ENCODE assay signal across 1 cellular context in the genomic region with DNA sequence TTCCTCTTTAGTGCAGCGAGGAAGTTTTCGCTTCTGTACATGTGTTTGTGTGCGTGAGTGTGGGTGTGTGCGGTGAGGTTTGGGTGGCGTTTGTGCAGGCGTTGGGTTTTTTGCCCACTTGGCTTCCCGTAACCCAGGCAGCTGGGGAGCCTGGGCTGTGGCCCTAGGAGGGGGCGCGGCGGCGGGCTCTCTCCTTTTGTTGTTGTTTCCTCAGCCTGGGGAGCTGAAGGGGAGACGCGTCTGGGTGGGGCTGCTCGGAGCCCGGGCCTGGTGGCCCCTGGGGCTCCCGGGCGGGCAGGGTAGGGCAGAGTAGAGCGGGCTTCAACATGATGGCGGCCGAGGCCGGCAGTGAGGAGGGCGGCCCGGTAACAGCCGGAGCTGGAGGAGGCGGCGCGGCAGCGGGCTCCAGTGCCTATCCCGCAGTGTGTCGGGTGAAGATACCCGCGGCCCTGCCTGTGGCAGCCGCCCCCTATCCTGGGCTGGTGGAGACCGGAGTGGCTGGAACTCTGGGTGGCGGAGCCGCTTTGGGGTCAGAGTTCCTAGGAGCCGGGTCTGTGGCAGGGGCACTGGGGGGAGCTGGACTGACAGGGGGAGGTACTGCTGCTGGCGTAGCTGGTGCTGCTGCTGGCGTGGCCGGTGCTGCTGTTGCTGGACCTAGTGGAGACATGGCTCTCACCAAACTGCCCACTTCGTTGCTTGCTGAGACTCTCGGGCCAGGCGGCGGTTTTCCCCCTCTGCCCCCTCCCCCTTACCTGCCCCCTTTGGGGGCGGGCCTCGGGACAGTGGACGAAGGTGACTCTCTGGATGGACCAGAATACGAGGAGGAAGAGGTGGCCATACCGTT.
TF ChIP-seq lines count a peak whose summit lies in the region.

No MANE protein-coding gene starts in this region.

TF ChIP-seq in HepG2, 621 proteins besides CTCF, POLR2A, EP300 and RAD21 (continued from another document and continues in another):
- TF ChIP-seq, protein P1, sequence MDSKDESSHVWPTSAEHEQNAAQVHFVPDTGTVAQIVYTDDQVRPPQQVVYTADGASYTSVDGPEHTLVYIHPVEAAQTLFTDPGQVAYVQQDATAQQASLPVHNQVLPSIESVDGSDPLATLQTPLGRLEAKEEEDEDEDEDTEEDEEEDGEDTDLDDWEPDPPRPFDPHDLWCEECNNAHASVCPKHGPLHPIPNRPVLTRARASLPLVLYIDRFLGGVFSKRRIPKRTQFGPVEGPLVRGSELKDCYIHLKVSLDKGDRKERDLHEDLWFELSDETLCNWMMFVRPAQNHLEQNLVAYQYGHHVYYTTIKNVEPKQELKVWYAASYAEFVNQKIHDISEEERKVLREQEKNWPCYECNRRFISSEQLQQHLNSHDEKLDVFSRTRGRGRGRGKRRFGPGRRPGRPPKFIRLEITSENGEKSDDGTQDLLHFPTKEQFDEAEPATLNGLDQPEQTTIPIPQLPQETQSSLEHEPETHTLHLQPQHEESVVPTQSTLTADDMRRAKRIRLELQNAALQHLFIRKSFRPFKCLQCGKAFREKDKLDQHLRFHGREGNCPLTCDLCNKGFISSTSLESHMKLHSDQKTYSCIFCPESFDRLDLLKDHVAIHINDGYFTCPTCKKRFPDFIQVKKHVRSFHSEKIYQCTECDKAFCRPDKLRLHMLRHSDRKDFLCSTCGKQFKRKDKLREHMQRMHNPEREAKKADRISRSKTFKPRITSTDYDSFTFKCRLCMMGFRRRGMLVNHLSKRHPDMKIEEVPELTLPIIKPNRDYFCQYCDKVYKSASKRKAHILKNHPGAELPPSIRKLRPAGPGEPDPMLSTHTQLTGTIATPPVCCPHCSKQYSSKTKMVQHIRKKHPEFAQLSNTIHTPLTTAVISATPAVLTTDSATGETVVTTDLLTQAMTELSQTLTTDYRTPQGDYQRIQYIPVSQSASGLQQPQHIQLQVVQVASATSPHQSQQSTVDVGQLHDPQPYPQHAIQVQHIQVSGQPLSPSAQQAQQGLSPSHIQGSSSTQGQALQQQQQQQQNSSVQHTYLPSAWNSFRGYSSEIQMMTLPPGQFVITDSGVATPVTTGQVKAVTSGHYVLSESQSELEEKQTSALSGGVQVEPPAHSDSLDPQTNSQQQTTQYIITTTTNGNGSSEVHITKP (CRISPR knock-in tag; IDR thresholded peaks at IDR 0.05; ENCODE audit: low read depth), result no peak
- TF ChIP-seq DR1 (CRISPR knock-in tag; IDR thresholded peaks at IDR 0.05) (no peak), ZNF547 (CRISPR knock-in tag; IDR thresholded peaks at IDR 0.05) (no peak; the same call in 1 of the 2 replicates), MED13 (CRISPR knock-in tag; IDR thresholded peaks at IDR 0.05) (0 out of 2 replicates have a peak, but pooled peaks have one; percentile 21), XRCC5 (optimal IDR thresholded peaks at IDR 0.05; ENCODE audit: low read length) (peak; percentile 16), PPARG (CRISPR knock-in tag; conservative IDR thresholded peaks at IDR 0.05) (no peak), ZNF552 (CRISPR knock-in tag; IDR thresholded peaks at IDR 0.05; ENCODE audit: borderline replicate concordance) (no peak), AGO2 (optimal IDR thresholded peaks at IDR 0.05; ENCODE audit: low read depth, low read length) (peak; percentile 84), KDM2A (CRISPR knock-in tag; IDR thresholded peaks at IDR 0.05; ENCODE audit: borderline replicate concordance, low read depth) (peak; percentile 69), ZNF549 (CRISPR knock-in tag; IDR thresholded peaks at IDR 0.05) (no peak), SMYD3 (CRISPR knock-in tag; IDR thresholded peaks at IDR 0.05) (0 out of 2 replicates have a peak, but pooled peaks have one; percentile 41), SRSF9 (IDR thresholded peaks at IDR 0.05; ENCODE audit: borderline replicate concordance, insufficient read depth, low read depth, low read length, poor library complexity, severe bottlenecking) (no peak), PAX8 (CRISPR knock-in tag; IDR thresholded peaks at IDR 0.05; ENCODE audit: borderline replicate concordance) (no peak), ZNF7 (CRISPR knock-in tag; IDR thresholded peaks at IDR 0.05) (no peak), ZNF672 (CRISPR knock-in tag; IDR thresholded peaks at IDR 0.05) (no peak), MTF1 (CRISPR knock-in tag; IDR thresholded peaks at IDR 0.05) (no peak), ZBTB21 (CRISPR knock-in tag; IDR thresholded peaks at IDR 0.05) (no peak), PCBP1 (IDR thresholded peaks at IDR 0.05; ENCODE audit: borderline replicate concordance, low read depth, low read length) (0 out of 2 replicates have a peak, but pooled peaks have one; percentile 22), PAWR (CRISPR knock-in tag; IDR thresholded peaks at IDR 0.05; ENCODE audit: borderline replicate concordance) (no peak), CCAR2 (optimal IDR thresholded peaks at IDR 0.05; ENCODE audit: low read depth, low read length) (no peak), NFKB2 (CRISPR knock-in tag; IDR thresholded peaks at IDR 0.05; ENCODE audit: borderline replicate concordance) (peak; percentile 94; the same call in 1 of the 2 replicates)
- TF ChIP-seq, protein P2, sequence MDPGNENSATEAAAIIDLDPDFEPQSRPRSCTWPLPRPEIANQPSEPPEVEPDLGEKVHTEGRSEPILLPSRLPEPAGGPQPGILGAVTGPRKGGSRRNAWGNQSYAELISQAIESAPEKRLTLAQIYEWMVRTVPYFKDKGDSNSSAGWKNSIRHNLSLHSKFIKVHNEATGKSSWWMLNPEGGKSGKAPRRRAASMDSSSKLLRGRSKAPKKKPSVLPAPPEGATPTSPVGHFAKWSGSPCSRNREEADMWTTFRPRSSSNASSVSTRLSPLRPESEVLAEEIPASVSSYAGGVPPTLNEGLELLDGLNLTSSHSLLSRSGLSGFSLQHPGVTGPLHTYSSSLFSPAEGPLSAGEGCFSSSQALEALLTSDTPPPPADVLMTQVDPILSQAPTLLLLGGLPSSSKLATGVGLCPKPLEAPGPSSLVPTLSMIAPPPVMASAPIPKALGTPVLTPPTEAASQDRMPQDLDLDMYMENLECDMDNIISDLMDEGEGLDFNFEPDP (CRISPR knock-in tag; conservative IDR thresholded peaks at IDR 0.05), result 0 out of 2 replicates have a peak, but pooled peaks have one; percentile 40
- TF ChIP-seq, protein P3, sequence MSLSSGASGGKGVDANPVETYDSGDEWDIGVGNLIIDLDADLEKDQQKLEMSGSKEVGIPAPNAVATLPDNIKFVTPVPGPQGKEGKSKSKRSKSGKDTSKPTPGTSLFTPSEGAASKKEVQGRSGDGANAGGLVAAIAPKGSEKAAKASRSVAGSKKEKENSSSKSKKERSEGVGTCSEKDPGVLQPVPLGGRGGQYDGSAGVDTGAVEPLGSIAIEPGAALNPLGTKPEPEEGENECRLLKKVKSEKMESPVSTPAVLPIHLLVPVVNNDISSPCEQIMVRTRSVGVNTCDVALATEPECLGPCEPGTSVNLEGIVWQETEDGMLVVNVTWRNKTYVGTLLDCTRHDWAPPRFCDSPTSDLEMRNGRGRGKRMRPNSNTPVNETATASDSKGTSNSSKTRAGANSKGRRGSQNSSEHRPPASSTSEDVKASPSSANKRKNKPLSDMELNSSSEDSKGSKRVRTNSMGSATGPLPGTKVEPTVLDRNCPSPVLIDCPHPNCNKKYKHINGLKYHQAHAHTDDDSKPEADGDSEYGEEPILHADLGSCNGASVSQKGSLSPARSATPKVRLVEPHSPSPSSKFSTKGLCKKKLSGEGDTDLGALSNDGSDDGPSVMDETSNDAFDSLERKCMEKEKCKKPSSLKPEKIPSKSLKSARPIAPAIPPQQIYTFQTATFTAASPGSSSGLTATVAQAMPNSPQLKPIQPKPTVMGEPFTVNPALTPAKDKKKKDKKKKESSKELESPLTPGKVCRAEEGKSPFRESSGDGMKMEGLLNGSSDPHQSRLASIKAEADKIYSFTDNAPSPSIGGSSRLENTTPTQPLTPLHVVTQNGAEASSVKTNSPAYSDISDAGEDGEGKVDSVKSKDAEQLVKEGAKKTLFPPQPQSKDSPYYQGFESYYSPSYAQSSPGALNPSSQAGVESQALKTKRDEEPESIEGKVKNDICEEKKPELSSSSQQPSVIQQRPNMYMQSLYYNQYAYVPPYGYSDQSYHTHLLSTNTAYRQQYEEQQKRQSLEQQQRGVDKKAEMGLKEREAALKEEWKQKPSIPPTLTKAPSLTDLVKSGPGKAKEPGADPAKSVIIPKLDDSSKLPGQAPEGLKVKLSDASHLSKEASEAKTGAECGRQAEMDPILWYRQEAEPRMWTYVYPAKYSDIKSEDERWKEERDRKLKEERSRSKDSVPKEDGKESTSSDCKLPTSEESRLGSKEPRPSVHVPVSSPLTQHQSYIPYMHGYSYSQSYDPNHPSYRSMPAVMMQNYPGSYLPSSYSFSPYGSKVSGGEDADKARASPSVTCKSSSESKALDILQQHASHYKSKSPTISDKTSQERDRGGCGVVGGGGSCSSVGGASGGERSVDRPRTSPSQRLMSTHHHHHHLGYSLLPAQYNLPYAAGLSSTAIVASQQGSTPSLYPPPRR (CRISPR knock-in tag; IDR thresholded peaks at IDR 0.05; ENCODE audit: borderline replicate concordance), result no peak
- TF ChIP-seq, protein P4, sequence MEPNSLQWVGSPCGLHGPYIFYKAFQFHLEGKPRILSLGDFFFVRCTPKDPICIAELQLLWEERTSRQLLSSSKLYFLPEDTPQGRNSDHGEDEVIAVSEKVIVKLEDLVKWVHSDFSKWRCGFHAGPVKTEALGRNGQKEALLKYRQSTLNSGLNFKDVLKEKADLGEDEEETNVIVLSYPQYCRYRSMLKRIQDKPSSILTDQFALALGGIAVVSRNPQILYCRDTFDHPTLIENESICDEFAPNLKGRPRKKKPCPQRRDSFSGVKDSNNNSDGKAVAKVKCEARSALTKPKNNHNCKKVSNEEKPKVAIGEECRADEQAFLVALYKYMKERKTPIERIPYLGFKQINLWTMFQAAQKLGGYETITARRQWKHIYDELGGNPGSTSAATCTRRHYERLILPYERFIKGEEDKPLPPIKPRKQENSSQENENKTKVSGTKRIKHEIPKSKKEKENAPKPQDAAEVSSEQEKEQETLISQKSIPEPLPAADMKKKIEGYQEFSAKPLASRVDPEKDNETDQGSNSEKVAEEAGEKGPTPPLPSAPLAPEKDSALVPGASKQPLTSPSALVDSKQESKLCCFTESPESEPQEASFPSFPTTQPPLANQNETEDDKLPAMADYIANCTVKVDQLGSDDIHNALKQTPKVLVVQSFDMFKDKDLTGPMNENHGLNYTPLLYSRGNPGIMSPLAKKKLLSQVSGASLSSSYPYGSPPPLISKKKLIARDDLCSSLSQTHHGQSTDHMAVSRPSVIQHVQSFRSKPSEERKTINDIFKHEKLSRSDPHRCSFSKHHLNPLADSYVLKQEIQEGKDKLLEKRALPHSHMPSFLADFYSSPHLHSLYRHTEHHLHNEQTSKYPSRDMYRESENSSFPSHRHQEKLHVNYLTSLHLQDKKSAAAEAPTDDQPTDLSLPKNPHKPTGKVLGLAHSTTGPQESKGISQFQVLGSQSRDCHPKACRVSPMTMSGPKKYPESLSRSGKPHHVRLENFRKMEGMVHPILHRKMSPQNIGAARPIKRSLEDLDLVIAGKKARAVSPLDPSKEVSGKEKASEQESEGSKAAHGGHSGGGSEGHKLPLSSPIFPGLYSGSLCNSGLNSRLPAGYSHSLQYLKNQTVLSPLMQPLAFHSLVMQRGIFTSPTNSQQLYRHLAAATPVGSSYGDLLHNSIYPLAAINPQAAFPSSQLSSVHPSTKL (CRISPR knock-in tag; IDR thresholded peaks at IDR 0.05), result peak; percentile 4; the same call in 1 of the 2 replicates
- TF ChIP-seq, protein P5, sequence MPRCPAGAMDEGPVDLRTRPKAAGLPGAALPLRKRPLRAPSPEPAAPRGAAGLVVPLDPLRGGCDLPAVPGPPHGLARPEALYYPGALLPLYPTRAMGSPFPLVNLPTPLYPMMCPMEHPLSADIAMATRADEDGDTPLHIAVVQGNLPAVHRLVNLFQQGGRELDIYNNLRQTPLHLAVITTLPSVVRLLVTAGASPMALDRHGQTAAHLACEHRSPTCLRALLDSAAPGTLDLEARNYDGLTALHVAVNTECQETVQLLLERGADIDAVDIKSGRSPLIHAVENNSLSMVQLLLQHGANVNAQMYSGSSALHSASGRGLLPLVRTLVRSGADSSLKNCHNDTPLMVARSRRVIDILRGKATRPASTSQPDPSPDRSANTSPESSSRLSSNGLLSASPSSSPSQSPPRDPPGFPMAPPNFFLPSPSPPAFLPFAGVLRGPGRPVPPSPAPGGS (CRISPR knock-in tag; IDR thresholded peaks at IDR 0.05), result 0 out of 2 replicates have a peak, but pooled peaks have one; percentile 66
- TF ChIP-seq, protein P6, sequence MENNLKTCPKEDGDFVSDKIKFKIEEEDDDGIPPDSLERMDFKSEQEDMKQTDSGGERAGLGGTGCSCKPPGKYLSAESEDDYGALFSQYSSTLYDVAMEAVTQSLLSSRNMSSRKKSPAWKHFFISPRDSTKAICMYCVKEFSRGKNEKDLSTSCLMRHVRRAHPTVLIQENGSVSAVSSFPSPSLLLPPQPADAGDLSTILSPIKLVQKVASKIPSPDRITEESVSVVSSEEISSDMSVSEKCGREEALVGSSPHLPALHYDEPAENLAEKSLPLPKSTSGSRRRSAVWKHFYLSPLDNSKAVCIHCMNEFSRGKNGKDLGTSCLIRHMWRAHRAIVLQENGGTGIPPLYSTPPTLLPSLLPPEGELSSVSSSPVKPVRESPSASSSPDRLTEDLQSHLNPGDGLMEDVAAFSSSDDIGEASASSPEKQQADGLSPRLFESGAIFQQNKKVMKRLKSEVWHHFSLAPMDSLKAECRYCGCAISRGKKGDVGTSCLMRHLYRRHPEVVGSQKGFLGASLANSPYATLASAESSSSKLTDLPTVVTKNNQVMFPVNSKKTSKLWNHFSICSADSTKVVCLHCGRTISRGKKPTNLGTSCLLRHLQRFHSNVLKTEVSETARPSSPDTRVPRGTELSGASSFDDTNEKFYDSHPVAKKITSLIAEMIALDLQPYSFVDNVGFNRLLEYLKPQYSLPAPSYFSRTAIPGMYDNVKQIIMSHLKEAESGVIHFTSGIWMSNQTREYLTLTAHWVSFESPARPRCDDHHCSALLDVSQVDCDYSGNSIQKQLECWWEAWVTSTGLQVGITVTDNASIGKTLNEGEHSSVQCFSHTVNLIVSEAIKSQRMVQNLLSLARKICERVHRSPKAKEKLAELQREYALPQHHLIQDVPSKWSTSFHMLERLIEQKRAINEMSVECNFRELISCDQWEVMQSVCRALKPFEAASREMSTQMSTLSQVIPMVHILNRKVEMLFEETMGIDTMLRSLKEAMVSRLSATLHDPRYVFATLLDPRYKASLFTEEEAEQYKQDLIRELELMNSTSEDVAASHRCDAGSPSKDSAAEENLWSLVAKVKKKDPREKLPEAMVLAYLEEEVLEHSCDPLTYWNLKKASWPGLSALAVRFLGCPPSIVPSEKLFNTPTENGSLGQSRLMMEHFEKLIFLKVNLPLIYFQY (CRISPR knock-in tag; IDR thresholded peaks at IDR 0.05; ENCODE audit: borderline replicate concordance), result no peak
- TF ChIP-seq, protein P7, sequence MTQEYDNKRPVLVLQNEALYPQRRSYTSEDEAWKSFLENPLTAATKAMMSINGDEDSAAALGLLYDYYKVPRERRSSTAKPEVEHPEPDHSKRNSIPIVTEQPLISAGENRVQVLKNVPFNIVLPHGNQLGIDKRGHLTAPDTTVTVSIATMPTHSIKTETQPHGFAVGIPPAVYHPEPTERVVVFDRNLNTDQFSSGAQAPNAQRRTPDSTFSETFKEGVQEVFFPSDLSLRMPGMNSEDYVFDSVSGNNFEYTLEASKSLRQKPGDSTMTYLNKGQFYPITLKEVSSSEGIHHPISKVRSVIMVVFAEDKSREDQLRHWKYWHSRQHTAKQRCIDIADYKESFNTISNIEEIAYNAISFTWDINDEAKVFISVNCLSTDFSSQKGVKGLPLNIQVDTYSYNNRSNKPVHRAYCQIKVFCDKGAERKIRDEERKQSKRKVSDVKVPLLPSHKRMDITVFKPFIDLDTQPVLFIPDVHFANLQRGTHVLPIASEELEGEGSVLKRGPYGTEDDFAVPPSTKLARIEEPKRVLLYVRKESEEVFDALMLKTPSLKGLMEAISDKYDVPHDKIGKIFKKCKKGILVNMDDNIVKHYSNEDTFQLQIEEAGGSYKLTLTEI (CRISPR knock-in tag; conservative IDR thresholded peaks at IDR 0.05), result no peak
